11 cellular contexts compared by ENCODE assay signal in genomic region chr6:41655706-41656668, GRCh38. TPM values are rescaled to one million over a fixed set of nuclear protein-coding genes. Genes with fewer than 3 reads are reported as not detected.
A peak's percentile ranks its signal among the peaks of the same experiment; 100 is the strongest.
DNase-seq lines count a peak whose midpoint lies in the region; ATAC-seq and TF ChIP-seq lines count a peak whose summit lies in the region.
"Had no signal": no experiment of that assay in that cellular context is flagged by ENCODE, and none has a peak within 500 bp of the region (broad histone marks: within the 10 kb centered on the region; RNA-seq: fewer than 3 reads in every experiment).

No MANE protein-coding gene starts in this region.

- peak overlapping the region; percentile 52 for H2AK9ac ChIP-seq in IMR-90 (replicated peaks; ENCODE audit: low read depth, low read length, poor library complexity)

- no peak for TF ChIP-seq EP300 in SK-N-SH (IDR thresholded peaks at IDR 0.05; ENCODE audit: borderline replicate concordance in 1 of 2, low read depth in 1 of 2, low read length in 1 of 2)

- TF ChIP-seq CTCF in A673 (conservative IDR thresholded peaks at IDR 0.05; ENCODE audit: low read depth, low read length) (no peak), IMR-90 (conservative IDR thresholded peaks at IDR 0.05; ENCODE audit: low read depth, low read length) (no peak), cardiac fibroblast (IDR thresholded peaks at IDR 0.05; ENCODE audit: low read depth, low read length) (no peak), lower lobe of right lung (IDR thresholded peaks at IDR 0.05) (no peak), SK-N-SH (IDR thresholded peaks at IDR 0.05) (no peak)

- ATAC-seq in IMR-90 (ENCODE audit: low read depth) = peak; percentile 74
- no peak for ATAC-seq in lower lobe of right lung
- ATAC-seq in HG03045 (IDR thresholded peaks at IDR 0.05; ENCODE audit: unreplicated experiment) = no peak
- ATAC-seq: activated naive CD4-positive, alpha-beta T cell treated with anti-CD3 and anti-CD28 coated beads, Interleukin-2, amount 50 U/mL, for 72 hours had no signal

- H2AFZ ChIP-seq in IMR-90 (replicated peaks; ENCODE audit: low read length, poor library complexity) (peak overlapping the region; percentile 82), SK-N-SH (ENCODE audit: low read depth) (no peak overlapping the region)

- H2AK5ac ChIP-seq in IMR-90 (ENCODE audit: low read depth, low read length) = no peak overlapping the region; the same call in 1 of the 2 replicates

- DNase-seq in A673 (ENCODE audit: low spot score) (no peak), IMR-90 (peak; percentile 64), cardiac fibroblast (ENCODE audit: low read depth in 2 of 2) (peak; percentile 36 to 56), lower lobe of right lung (peak; percentile 22), NCI-H1436 treated with DMSO at 0.1 percent for 48 hours (lab: John Stamatoyannopoulos, UW) (no peak), SK-N-SH (no peak), midbrain (lab: John Stamatoyannopoulos, UW) (no peak)
- DNase-seq: activated CD4-positive, alpha-beta memory T cell treated with anti-CD3 and anti-CD28 coated beads, Interleukin-2, amount 10 ng/mL, durations not matched to agents 7 days and 5 days; stimulated activated CD4-positive, alpha-beta T cell treated with anti-CD3 and anti-CD28 coated beads, Interleukin-4, amount 100 ng/mL, for 1 hour had no signal

- no peak for TF ChIP-seq RAD21 in IMR-90 (IDR thresholded peaks at IDR 0.05; ENCODE audit: low read length)
- no peak for TF ChIP-seq RAD21 in SK-N-SH (IDR thresholded peaks at IDR 0.05; ENCODE audit: low read length)

- peak overlapping the region; percentile 24 to 57; a peak in 3 of 4 replicates for H4K8ac ChIP-seq in IMR-90 (ENCODE audit: low read depth in 2 of 2, low read length in 2 of 2)

- no peak overlapping the region for H3K14ac ChIP-seq in IMR-90 (replicated peaks; ENCODE audit: low read depth, low read length)

- H3K27me3 ChIP-seq in A673 (replicated peaks; ENCODE audit: insufficient read depth, low read depth, low read length, poor library complexity) (no peaks in the 10 kb centered on the region), IMR-90 (ENCODE audit: control insufficient read depth, insufficient read depth, low read length) (peaks cover 47% of the 10 kb centered on the region), lower lobe of right lung (ENCODE audit: low read depth) (peaks cover 6% of the 10 kb centered on the region), SK-N-SH (ENCODE audit: insufficient read depth) (no peaks in the 10 kb centered on the region)

- H3K4me1 ChIP-seq in A673 (ENCODE audit: insufficient read depth, low read length, poor library complexity, severe bottlenecking) = peaks cover 8% of the 10 kb centered on the region
- peaks cover 7% of the 10 kb centered on the region; the same call in 1 of the 2 replicates for H3K4me1 ChIP-seq in IMR-90 (ENCODE audit: control insufficient read depth, insufficient read depth, low read length)
- peaks cover 13% of the 10 kb centered on the region for H3K4me1 ChIP-seq in lower lobe of right lung
- H3K4me1 ChIP-seq in SK-N-SH (ENCODE audit: control insufficient read depth in 1 of 2, insufficient read depth in 2 of 2, low read depth in 1 of 2, low read length in 1 of 2) = peaks cover 0 to 8% of the 10 kb centered on the region in 2 experiments; a peak in 1 of 4 replicates

- no peaks in the 10 kb centered on the region for H3K79me2 ChIP-seq in SK-N-SH (ENCODE audit: insufficient read depth)

- H2BK5ac ChIP-seq in IMR-90 (ENCODE audit: low read depth, low read length, poor library complexity, severe bottlenecking) = no peak overlapping the region

- in situ Hi-C loops in IMR-90 (cut with MboI; ENCODE audit: low sequenced_read_pairs) = no loop called here

- H3K27ac ChIP-seq in A673 (ENCODE audit: low read depth, low read length, poor library complexity, severe bottlenecking) (peak overlapping the region; percentile 68), IMR-90 (ENCODE audit: insufficient read depth, low read length) (no peak overlapping the region), lower lobe of right lung (no peak overlapping the region), SK-N-SH (ENCODE audit: low read depth in 2 of 2, low read length in 1 of 2) (no peak overlapping the region)

- H3K18ac ChIP-seq in IMR-90 (ENCODE audit: low read depth, low read length) = no peak overlapping the region

- no peak overlapping the region for H3K56ac ChIP-seq in IMR-90 (ENCODE audit: extremely low read depth, insufficient read depth, low read length)

- H2BK20ac ChIP-seq in IMR-90 (ENCODE audit: low read depth, low read length) = no peak overlapping the region

- CTCF ChIA-PET in A673 (lab: Charles Lee) (interaction anchor here (0.7 kb wide), 1 partner anchor 53 kb away, joined by 3 read pairs; no protein-coding TSS in a partner anchor), IMR-90 (lab: Yijun Ruan, JAX) (no interaction called here), SK-N-SH (lab: Yijun Ruan, JAX) (interaction anchor here (1.3 to 3.4 kb wide), 2 partner anchors 28 to 288 kb away, joined by 6 to 12 read pairs; no protein-coding TSS in a partner anchor)

- H4K91ac ChIP-seq in IMR-90 (ENCODE audit: insufficient read depth, low read depth, low read length) = no peak overlapping the region; the same call in 1 of the 2 replicates

- H3K9me1 ChIP-seq in IMR-90 (ENCODE audit: insufficient read depth, low read length) = no peaks in the 10 kb centered on the region

- WGBS in IMR-90 (ENCODE audit: extremely low coverage in 2 of 2, insufficient read length in 1 of 2), 2 experiments = 21% methylated on average over 8 of the region's 22 CpGs; no CpG with 5 or more reads in 1 of the 2 experiments
- 78% methylated on average over 15 of the region's 22 CpGs for WGBS in SK-N-SH (ENCODE audit: low lambda C conversion rate)

- H3K9me3 ChIP-seq in A673 (ENCODE audit: low read depth, low read length, poor library complexity, severe bottlenecking) = no peaks in the 10 kb centered on the region
- no peaks in the 10 kb centered on the region for H3K9me3 ChIP-seq in IMR-90 (ENCODE audit: control insufficient read depth, insufficient read depth, low read length)
- no peaks in the 10 kb centered on the region for H3K9me3 ChIP-seq in lower lobe of right lung
- no peaks in the 10 kb centered on the region for H3K9me3 ChIP-seq in SK-N-SH

- H4K20me1 ChIP-seq in IMR-90 (ENCODE audit: insufficient read depth, low read length) (no peaks in the 10 kb centered on the region), SK-N-SH (ENCODE audit: insufficient read depth) (no peaks in the 10 kb centered on the region)

- no peak overlapping the region for H2BK15ac ChIP-seq in IMR-90 (ENCODE audit: low read depth, low read length)

- no peaks in the 10 kb centered on the region for H3K79me1 ChIP-seq in IMR-90 (ENCODE audit: low read depth in 1 of 2, low read length in 2 of 2)

- intact Hi-C loops in A673 (cut with micrococcal nuclease; ENCODE audit: unreplicated experiment) (no loop called here), IMR-90 (cut with micrococcal nuclease) (no loop called here), lower lobe of right lung (cut with DNase I) (no loop called here)

- POLR2A ChIA-PET in A673 (lab: Charles Lee; ENCODE audit: low non-redundant PET) = no interaction called here
- POLR2A ChIA-PET in IMR-90 (lab: Charles Lee; ENCODE audit: unreplicated experiment) = no interaction called here
- POLR2A ChIA-PET in SK-N-SH (lab: Yijun Ruan, JAX) = no interaction called here

- no peak for TF ChIP-seq POLR2A in IMR-90 (IDR thresholded peaks at IDR 0.05; ENCODE audit: low read depth, low read length)

- H4K5ac ChIP-seq in IMR-90 (ENCODE audit: low read depth, low read length) = peak overlapping the region; percentile 38; the same call in 1 of the 2 replicates

- dilution Hi-C loops in IMR-90 (cut with HindIII; ENCODE audit: low sequenced_read_pairs, unreplicated experiment) = no loop called here

- H3K4me2 ChIP-seq in IMR-90 (ENCODE audit: low read depth, low read length) (no peak overlapping the region; the same call in 1 of the 2 replicates), SK-N-SH (no peak overlapping the region)

- H2BK120ac ChIP-seq in IMR-90 (ENCODE audit: low read depth, low read length) = peak overlapping the region; percentile 14

- no peak overlapping the region for H3K4ac ChIP-seq in IMR-90 (ENCODE audit: low read depth, low read length)

- no peaks in the 10 kb centered on the region for H3F3A ChIP-seq in SK-N-SH (replicated peaks; ENCODE audit: insufficient read depth)

- H3K9ac ChIP-seq in IMR-90 (ENCODE audit: low read depth, low read length) (0 out of 2 replicates have a peak overlapping the region, but pooled peaks have one; percentile 3), SK-N-SH (no peak overlapping the region)

- no peaks in the 10 kb centered on the region for H3K9me2 ChIP-seq in SK-N-SH

- H3K23ac ChIP-seq in IMR-90 (ENCODE audit: low read depth, low read length) = no peak overlapping the region

- H3K4me3 ChIP-seq in A673 (ENCODE audit: low read depth, low read length, poor library complexity, severe bottlenecking) (no peak overlapping the region), IMR-90 (ENCODE audit: insufficient read depth, low read depth, low read length) (no peak overlapping the region), cardiac fibroblast (replicated peaks in 1 of 2; ENCODE audit: low read depth in 2 of 2, low read length in 2 of 2) (no peak overlapping the region), lower lobe of right lung (no peak overlapping the region), SK-N-SH (ENCODE audit: low read depth in 2 of 2, low read length in 1 of 2) (no peak overlapping the region)

- H3K36me3 ChIP-seq in A673 (ENCODE audit: insufficient read depth, low read length, poor library complexity, severe bottlenecking) = peaks cover 42% of the 10 kb centered on the region
- no peaks in the 10 kb centered on the region for H3K36me3 ChIP-seq in IMR-90 (ENCODE audit: control insufficient read depth, insufficient read depth, low read length)
- H3K36me3 ChIP-seq in lower lobe of right lung = no peaks in the 10 kb centered on the region
- H3K36me3 ChIP-seq in SK-N-SH (replicated peaks in 1 of 2; ENCODE audit: control insufficient read depth in 1 of 2, insufficient read depth in 2 of 2, low read length in 1 of 2) = no peaks in the 10 kb centered on the region

- BruUV-seq in A673 (replicated peaks; lab: Mats Ljungman, UMichigan) (no TSS peak), IMR-90 (replicated peaks; lab: Mats Ljungman, UMichigan) (no TSS peak)

TF ChIP-seq in IMR-90, 13 proteins besides CTCF, POLR2A, EP300 and RAD21 (continues in another document):
- TF ChIP-seq RCOR1 (IDR thresholded peaks at IDR 0.05; ENCODE audit: insufficient replicate concordance, low read length) = no peak

TF ChIP-seq in SK-N-SH, 30 proteins besides CTCF, POLR2A, EP300 and RAD21 (continues in another document):
- no peak for TF ChIP-seq EZH2phosphoT487 (IDR thresholded peaks at IDR 0.05; ENCODE audit: borderline replicate concordance, low read depth)
- TF ChIP-seq TCF12 (IDR thresholded peaks at IDR 0.05) = no peak

RNA-seq across cellular contexts. Expression of gene MDFI, which starts 17.7 kb away (rescaled TPM):
- 342 and 346 TPM in 2 replicates for total RNA-seq in A673 (2021)
- total RNA-seq in IMR-90 (2012; rRNA removed) = 0.18 and 0.28 TPM in 2 replicates
- polyA plus RNA-seq in IMR-90 (2012; rRNA removed) = 0.29 and 0.36 TPM in 2 replicates
- 0.21 and 0.36 TPM in 2 replicates for polyA plus RNA-seq in IMR-90 (2012; cell fraction: cytosol; rRNA removed)
- polyA plus RNA-seq in IMR-90 (2012; cell fraction: nucleus; rRNA removed; ENCODE audit: low replicate concordance) = 0.08 and 0.32 TPM in 2 replicates
- 10.6 TPM for total RNA-seq in lower lobe of right lung
- 6.3 and 7.0 TPM in 2 replicates for polyA plus RNA-seq in SK-N-SH (2012; rRNA removed)
- 3.2 and 6.5 TPM in 2 replicates for polyA plus RNA-seq in SK-N-SH (2012; cell fraction: cytosol; rRNA removed)
- polyA plus RNA-seq in SK-N-SH (2012; cell fraction: nucleus; rRNA removed) = 3.1 and 6.3 TPM in 2 replicates
- total RNA-seq: activated CD4-positive, alpha-beta memory T cell treated with anti-CD3 and anti-CD28 coated beads, Interleukin-2, amount 10 ng/mL, durations not matched to agents 7 days and 5 days; activated naive CD4-positive, alpha-beta T cell treated with anti-CD3 and anti-CD28 coated beads, Interleukin-2, amount 50 U/mL, for 72 hours had no signal

Comparison
In these comparisons a context has a peak if more than half of its experiments do, and no peak if none do; other contexts are left out.
1. DNase-seq: peak in IMR-90 (single experiment), cardiac fibroblast (2 of 2) and lower lobe of right lung (single experiment); none in A673 (single experiment), NCI-H1436 treated with DMSO at 0.1 percent for 48 hours (single experiment), SK-N-SH (single experiment) and midbrain (single experiment).
2. RNA of gene MDFI, which starts 17.7 kb away (total RNA-seq): 342 to 346 TPM in A673; 10.6 TPM in lower lobe of right lung (single experiment) and 0.18 to 0.28 TPM in IMR-90; every median in the first group is over 10 times any median in the second.